ENCODE assay signal across 2 cellular contexts in genomic region chr1:154497026-154497806, GRCh38.
TF ChIP-seq lines count a peak whose summit lies in the region.

No MANE protein-coding gene starts in this region.

TF ChIP-seq in SK-N-SH, 30 proteins besides CTCF, POLR2A, EP300 and RAD21 (continued from another document):
- TF ChIP-seq ZBTB33 (IDR thresholded peaks at IDR 0.05; ENCODE audit: borderline replicate concordance, low read depth) (no peak), EZH2phosphoT487 (IDR thresholded peaks at IDR 0.05; ENCODE audit: borderline replicate concordance, low read depth) (no peak)

TF ChIP-seq in SK-N-SH treated with all-trans-retinoic acid at 6 μM for 48 hours, 23 proteins besides CTCF, POLR2A, EP300 and RAD21 (continued from another document):
- TF ChIP-seq CSRNP3 (CRISPR knock-in tag; IDR thresholded peaks at IDR 0.05) (no peak), ZFP3 (CRISPR knock-in tag; IDR thresholded peaks at IDR 0.05) (no peak), CSDC2 (CRISPR knock-in tag; IDR thresholded peaks at IDR 0.05) (no peak), ISL1 (CRISPR knock-in tag; IDR thresholded peaks at IDR 0.05) (no peak), ZNF70 (CRISPR knock-in tag; IDR thresholded peaks at IDR 0.05) (no peak), RARB (CRISPR knock-in tag; IDR thresholded peaks at IDR 0.05) (no peak)
